ENCODE assay signal across 1 cellular context in genomic region chr17:44558349-44559287, GRCh38.
TF ChIP-seq lines count a peak whose summit lies in the region.

No MANE protein-coding gene starts in this region.

TF ChIP-seq in endothelial cell of umbilical vein, 7 proteins besides CTCF, POLR2A, EP300 and RAD21:
- no peak for TF ChIP-seq FOS (IDR thresholded peaks at IDR 0.05; ENCODE audit: borderline replicate concordance, insufficient read depth, low read length)
- TF ChIP-seq EZH2 (IDR thresholded peaks at IDR 0.05; ENCODE audit: borderline replicate concordance, low read depth, low read length, severe bottlenecking) = peak; percentile 91
- TF ChIP-seq GATA2 (IDR thresholded peaks at IDR 0.05; ENCODE audit: insufficient read depth, insufficient read length, low read depth, low read length) = no peak
